25 cellular contexts compared by ENCODE assay signal in genomic region chr11:125416993-125417935, GRCh38.
DNase-seq lines count a peak whose midpoint lies in the region; ATAC-seq, FAIRE-seq and TF ChIP-seq lines count a peak whose summit lies in the region.
"Had no signal": no experiment of that assay in that cellular context is flagged by ENCODE, and none has a peak within 500 bp of the region (broad histone marks: within the 10 kb centered on the region; RNA-seq: fewer than 3 reads in every experiment).

No MANE protein-coding gene starts in this region.

- in situ Hi-C loops in gastrocnemius medialis (cut with MboI; ENCODE audit: low sequenced_read_pairs in 4 of 4) = no loop called here

- no peaks in the 10 kb centered on the region for H3K9me3 ChIP-seq in right atrium auricular region
- no peaks in the 10 kb centered on the region for H3K9me3 ChIP-seq in gastrocnemius medialis
- H3K9me3 ChIP-seq: BE2C, MG63 had no signal

- no peak for TF ChIP-seq CTCF in right atrium auricular region (IDR thresholded peaks at IDR 0.05)
- no peak for TF ChIP-seq CTCF in gastrocnemius medialis (IDR thresholded peaks at IDR 0.05 in 4 of 5, conservative IDR thresholded peaks at IDR 0.05 in 1 of 5)

- peak overlapping the region; percentile 14 to 69 for H3K27ac ChIP-seq in right atrium auricular region
- H3K27ac ChIP-seq in gastrocnemius medialis = peak overlapping the region in 2 of 4 donors; percentile 26 to 31
- H3K27ac ChIP-seq: GM23248, PC-9 had no signal

- H3K4me1 ChIP-seq in right atrium auricular region = peaks cover 0 to 6% of the 10 kb centered on the region in 2 donors
- peaks cover 11 to 17% of the 10 kb centered on the region in 2 donors for H3K4me1 ChIP-seq in gastrocnemius medialis
- H3K4me1 ChIP-seq: BE2C had no signal

- intact Hi-C loops in Right ventricle myocardium superior (cut with DNase I) = no loop called here
- intact Hi-C loops in gastrocnemius medialis (cut with DNase I; ENCODE audit: low total_unique reads) = no loop called here

- FAIRE-seq in GM12892 (lab: Jason Lieb, UNC) (peak; percentile 9), GM12891 (lab: Jason Lieb, UNC) (no peak)
- FAIRE-seq: GM18507 had no signal

- DNase-seq in GM12892 (ENCODE audit: insufficient read length) (no peak), Right ventricle myocardium superior (no peak), right atrium auricular region (ENCODE audit: low spot score) (no peak), gastrocnemius medialis (no peak), NCI-H2171 treated with DMSO at 0.1 percent for 48 hours (lab: John Stamatoyannopoulos, UW) (no peak), HPDE6-E6E7 (ENCODE audit: extremely low spot score) (no peak), GM12891 (ENCODE audit: insufficient read length, low spot score) (no peak)
- DNase-seq: 8988T, ACHN, BE2C, Calu3, DMS79 treated with DMSO at 0.1 percent for 48 hours, GM23248, H7, KG1, MG63, NCI-H1105 treated with DMSO at 0.1 percent for 48 hours, NCI-H146, NCI-H1930, NCI-H2107, NCI-H446 treated with DMSO at 0.1 percent for 48 hours, NCI-H526 treated with DMSO at 0.1 percent for 48 hours, PC-9, SHP77 treated with DMSO at 0.1 percent for 48 hours had no signal

- no peak overlapping the region for H3K4me3 ChIP-seq in right atrium auricular region
- no peak overlapping the region for H3K4me3 ChIP-seq in gastrocnemius medialis
- H3K4me3 ChIP-seq: GM23248, MG63, PC-9 had no signal

- no peak for TF ChIP-seq POLR2A in GM12892 (IDR thresholded peaks at IDR 0.05; ENCODE audit: low read depth, low read length)
- TF ChIP-seq POLR2A in gastrocnemius medialis (IDR thresholded peaks at IDR 0.05) = no peak
- TF ChIP-seq POLR2A in GM12891 (IDR thresholded peaks at IDR 0.05; ENCODE audit: low read depth, low read length) = no peak

- H3K36me3 ChIP-seq in right atrium auricular region = no peaks in the 10 kb centered on the region
- H3K36me3 ChIP-seq in gastrocnemius medialis = no peaks in the 10 kb centered on the region
- H3K36me3 ChIP-seq: BE2C, MG63 had no signal

- H3K27me3 ChIP-seq in right atrium auricular region = no peaks in the 10 kb centered on the region
- no peaks in the 10 kb centered on the region for H3K27me3 ChIP-seq in gastrocnemius medialis
- H3K27me3 ChIP-seq: MG63 had no signal

- ATAC-seq in Right ventricle myocardium superior (ENCODE audit: poor library complexity) = peak; percentile 69
- ATAC-seq in gastrocnemius medialis = peak; percentile 22 to 26

TF ChIP-seq in GM12891, 5 proteins besides CTCF, POLR2A, EP300 and RAD21:
- TF ChIP-seq TAF1 (IDR thresholded peaks at IDR 0.05; ENCODE audit: low read depth, low read length) (no peak), POU2F2 (IDR thresholded peaks at IDR 0.05; ENCODE audit: low read depth, low read length) (no peak), SPI1 (IDR thresholded peaks at IDR 0.05; ENCODE audit: low read depth, low read length) (no peak), PAX5 (IDR thresholded peaks at IDR 0.05; ENCODE audit: insufficient read depth, low read length, severe bottlenecking) (no peak), POLR2AphosphoS5 (IDR thresholded peaks at IDR 0.05; ENCODE audit: low read depth, low read length) (no peak)
